In the genomic region with DNA sequence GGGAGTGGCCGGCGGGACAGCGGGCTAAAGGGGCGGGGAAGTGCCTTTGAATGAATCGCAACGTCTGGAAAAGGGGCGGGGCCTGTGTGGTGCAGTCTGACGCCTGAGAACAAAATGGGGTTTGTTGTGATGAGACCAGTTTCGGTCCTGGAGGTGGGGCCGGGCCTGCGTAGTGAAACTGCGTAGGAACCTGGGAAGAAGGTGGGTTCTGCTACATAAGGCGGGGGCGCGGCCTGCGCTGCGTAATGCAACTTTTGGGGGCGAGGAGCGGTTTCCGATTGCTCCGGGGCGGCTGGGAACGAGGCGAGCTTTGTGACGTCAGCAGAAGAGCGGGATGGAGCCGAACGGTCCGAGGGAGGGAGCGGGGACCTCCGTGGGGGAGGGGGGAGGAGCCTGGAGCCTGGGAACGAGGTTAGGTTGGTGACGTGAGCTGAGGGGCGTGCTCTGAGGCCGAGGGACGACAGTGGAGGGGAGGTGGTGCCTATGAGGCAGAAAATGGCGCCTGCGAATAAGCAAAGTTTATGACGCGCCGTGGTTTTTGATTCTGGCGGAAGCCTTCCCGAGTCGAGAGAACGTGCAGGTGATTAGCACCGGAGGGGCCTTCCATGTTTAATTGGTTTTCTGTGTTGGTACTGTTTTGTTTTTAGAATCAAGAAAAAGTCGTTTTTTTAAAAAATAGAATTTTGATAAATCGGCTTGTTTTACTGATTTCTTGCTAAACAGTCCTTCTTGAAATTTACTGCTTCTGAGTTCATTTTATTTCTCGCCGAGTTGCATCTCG, we compare ENCODE assay signal across 1 cellular context.
TF ChIP-seq lines count a peak whose summit lies in the region.

No MANE protein-coding gene starts in this region.

TF ChIP-seq in K562, 482 proteins besides CTCF, POLR2A, EP300 and RAD21 (continued from another document and continues in another):
- no peak for TF ChIP-seq CHD4 (IDR thresholded peaks at IDR 0.05; ENCODE audit: insufficient read depth, insufficient replicate concordance, low read depth, low read length, poor library complexity, severe bottlenecking)
- TF ChIP-seq ZNF79 (CRISPR knock-in tag; IDR thresholded peaks at IDR 0.05; ENCODE audit: low read depth) = no peak
- peak; percentile 4 to 8; a peak in 1 of 4 replicates for TF ChIP-seq MAZ (CRISPR knock-in tag; conservative IDR thresholded peaks at IDR 0.05 in 1 of 2, IDR thresholded peaks at IDR 0.05 in 1 of 2)
- no peak for TF ChIP-seq PTTG1 (tag; IDR thresholded peaks at IDR 0.05; ENCODE audit: low read depth)
- no peak for TF ChIP-seq NFIC (IDR thresholded peaks at IDR 0.05)
- TF ChIP-seq NUFIP1 (IDR thresholded peaks at IDR 0.05; ENCODE audit: partially characterized antibody) = no peak
- no peak for TF ChIP-seq PTRF (tag; IDR thresholded peaks at IDR 0.05)
- peak; percentile 92 for TF ChIP-seq CREM (IDR thresholded peaks at IDR 0.05; ENCODE audit: low read depth)
- no peak; the same call in 1 of the 2 replicates for TF ChIP-seq GTF2E2 (tag; IDR thresholded peaks at IDR 0.05)
- peak; percentile 86; the same call in 1 of the 2 replicates for TF ChIP-seq NCOA1 (IDR thresholded peaks at IDR 0.05; ENCODE audit: low read depth)
- TF ChIP-seq DMBX1 (CRISPR knock-in tag; IDR thresholded peaks at IDR 0.05; ENCODE audit: borderline replicate concordance) = no peak
- no peak for TF ChIP-seq POU5F1 (IDR thresholded peaks at IDR 0.05; ENCODE audit: borderline replicate concordance, low read depth, low read length, partially characterized antibody)
- no peak; the same call in 1 of the 2 replicates for TF ChIP-seq ATF1 (CRISPR knock-in tag; IDR thresholded peaks at IDR 0.05)
- peak; percentile 93 for TF ChIP-seq ATF1 (tag; IDR thresholded peaks at IDR 0.05)
- no peak for TF ChIP-seq CHCHD3 (CRISPR knock-in tag; IDR thresholded peaks at IDR 0.05)
- TF ChIP-seq RCOR1 (IDR thresholded peaks at IDR 0.05; ENCODE audit: borderline replicate concordance in 1 of 2, low read depth in 2 of 2, low read length in 2 of 2) = no peak
- no peak for TF ChIP-seq NR2C1 (IDR thresholded peaks at IDR 0.05)
- TF ChIP-seq NR2C1 (tag; IDR thresholded peaks at IDR 0.05) = no peak
- no peak for TF ChIP-seq CBFA2T3 (IDR thresholded peaks at IDR 0.05)
- peak; percentile 57 for TF ChIP-seq ZFX (CRISPR knock-in tag; IDR thresholded peaks at IDR 0.05)
- no peak for TF ChIP-seq HNRNPK (IDR thresholded peaks at IDR 0.05; ENCODE audit: low read depth, low read length, poor library complexity, severe bottlenecking)
- no peak for TF ChIP-seq ZNF76 (CRISPR knock-in tag; IDR thresholded peaks at IDR 0.05; ENCODE audit: borderline replicate concordance)
- TF ChIP-seq, protein P1, sequence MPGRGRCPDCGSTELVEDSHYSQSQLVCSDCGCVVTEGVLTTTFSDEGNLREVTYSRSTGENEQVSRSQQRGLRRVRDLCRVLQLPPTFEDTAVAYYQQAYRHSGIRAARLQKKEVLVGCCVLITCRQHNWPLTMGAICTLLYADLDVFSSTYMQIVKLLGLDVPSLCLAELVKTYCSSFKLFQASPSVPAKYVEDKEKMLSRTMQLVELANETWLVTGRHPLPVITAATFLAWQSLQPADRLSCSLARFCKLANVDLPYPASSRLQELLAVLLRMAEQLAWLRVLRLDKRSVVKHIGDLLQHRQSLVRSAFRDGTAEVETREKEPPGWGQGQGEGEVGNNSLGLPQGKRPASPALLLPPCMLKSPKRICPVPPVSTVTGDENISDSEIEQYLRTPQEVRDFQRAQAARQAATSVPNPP (IDR thresholded peaks at IDR 0.05; ENCODE audit: borderline replicate concordance, insufficient read depth, insufficient read length) = no peak
- peak; percentile 82 for TF ChIP-seq CHD1 (IDR thresholded peaks at IDR 0.05; ENCODE audit: low read length)
- peak in 1 of 2 experiments; percentile 37; a peak in 2 of 4 replicates for TF ChIP-seq TBL1XR1 (IDR thresholded peaks at IDR 0.05; ENCODE audit: low read length in 2 of 2)
- no peak for TF ChIP-seq RBM25 (IDR thresholded peaks at IDR 0.05; ENCODE audit: low read depth, low read length, severe bottlenecking)
- no peak for TF ChIP-seq ZNF717 (CRISPR knock-in tag; IDR thresholded peaks at IDR 0.05)
- TF ChIP-seq, protein P2, sequence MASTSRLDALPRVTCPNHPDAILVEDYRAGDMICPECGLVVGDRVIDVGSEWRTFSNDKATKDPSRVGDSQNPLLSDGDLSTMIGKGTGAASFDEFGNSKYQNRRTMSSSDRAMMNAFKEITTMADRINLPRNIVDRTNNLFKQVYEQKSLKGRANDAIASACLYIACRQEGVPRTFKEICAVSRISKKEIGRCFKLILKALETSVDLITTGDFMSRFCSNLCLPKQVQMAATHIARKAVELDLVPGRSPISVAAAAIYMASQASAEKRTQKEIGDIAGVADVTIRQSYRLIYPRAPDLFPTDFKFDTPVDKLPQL (IDR thresholded peaks at IDR 0.05; ENCODE audit: extremely low read depth, insufficient read length) = no peak
- no peak for TF ChIP-seq ZNF174 (CRISPR knock-in tag; IDR thresholded peaks at IDR 0.05)
- TF ChIP-seq RFX5 (IDR thresholded peaks at IDR 0.05; ENCODE audit: low read depth, low read length) = no peak
- 0 out of 2 replicates have a peak, but pooled peaks have one; percentile 25 for TF ChIP-seq NFE2 (IDR thresholded peaks at IDR 0.05; ENCODE audit: low read depth)
- no peak for TF ChIP-seq ELF1 (tag; IDR thresholded peaks at IDR 0.05)
- TF ChIP-seq MTA3 (IDR thresholded peaks at IDR 0.05; ENCODE audit: borderline replicate concordance) = 0 out of 2 replicates have a peak, but pooled peaks have one; percentile 49
- TF ChIP-seq, protein P3, sequence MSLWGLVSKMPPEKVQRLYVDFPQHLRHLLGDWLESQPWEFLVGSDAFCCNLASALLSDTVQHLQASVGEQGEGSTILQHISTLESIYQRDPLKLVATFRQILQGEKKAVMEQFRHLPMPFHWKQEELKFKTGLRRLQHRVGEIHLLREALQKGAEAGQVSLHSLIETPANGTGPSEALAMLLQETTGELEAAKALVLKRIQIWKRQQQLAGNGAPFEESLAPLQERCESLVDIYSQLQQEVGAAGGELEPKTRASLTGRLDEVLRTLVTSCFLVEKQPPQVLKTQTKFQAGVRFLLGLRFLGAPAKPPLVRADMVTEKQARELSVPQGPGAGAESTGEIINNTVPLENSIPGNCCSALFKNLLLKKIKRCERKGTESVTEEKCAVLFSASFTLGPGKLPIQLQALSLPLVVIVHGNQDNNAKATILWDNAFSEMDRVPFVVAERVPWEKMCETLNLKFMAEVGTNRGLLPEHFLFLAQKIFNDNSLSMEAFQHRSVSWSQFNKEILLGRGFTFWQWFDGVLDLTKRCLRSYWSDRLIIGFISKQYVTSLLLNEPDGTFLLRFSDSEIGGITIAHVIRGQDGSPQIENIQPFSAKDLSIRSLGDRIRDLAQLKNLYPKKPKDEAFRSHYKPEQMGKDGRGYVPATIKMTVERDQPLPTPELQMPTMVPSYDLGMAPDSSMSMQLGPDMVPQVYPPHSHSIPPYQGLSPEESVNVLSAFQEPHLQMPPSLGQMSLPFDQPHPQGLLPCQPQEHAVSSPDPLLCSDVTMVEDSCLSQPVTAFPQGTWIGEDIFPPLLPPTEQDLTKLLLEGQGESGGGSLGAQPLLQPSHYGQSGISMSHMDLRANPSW (CRISPR knock-in tag; IDR thresholded peaks at IDR 0.05) = no peak
- TF ChIP-seq GTF2F1 (IDR thresholded peaks at IDR 0.05; ENCODE audit: low read depth, low read length) = no peak
- TF ChIP-seq, protein P4, sequence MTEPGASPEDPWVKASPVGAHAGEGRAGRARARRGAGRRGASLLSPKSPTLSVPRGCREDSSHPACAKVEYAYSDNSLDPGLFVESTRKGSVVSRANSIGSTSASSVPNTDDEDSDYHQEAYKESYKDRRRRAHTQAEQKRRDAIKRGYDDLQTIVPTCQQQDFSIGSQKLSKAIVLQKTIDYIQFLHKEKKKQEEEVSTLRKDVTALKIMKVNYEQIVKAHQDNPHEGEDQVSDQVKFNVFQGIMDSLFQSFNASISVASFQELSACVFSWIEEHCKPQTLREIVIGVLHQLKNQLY (CRISPR knock-in tag; conservative IDR thresholded peaks at IDR 0.05) = no peak
- TF ChIP-seq, protein P5, sequence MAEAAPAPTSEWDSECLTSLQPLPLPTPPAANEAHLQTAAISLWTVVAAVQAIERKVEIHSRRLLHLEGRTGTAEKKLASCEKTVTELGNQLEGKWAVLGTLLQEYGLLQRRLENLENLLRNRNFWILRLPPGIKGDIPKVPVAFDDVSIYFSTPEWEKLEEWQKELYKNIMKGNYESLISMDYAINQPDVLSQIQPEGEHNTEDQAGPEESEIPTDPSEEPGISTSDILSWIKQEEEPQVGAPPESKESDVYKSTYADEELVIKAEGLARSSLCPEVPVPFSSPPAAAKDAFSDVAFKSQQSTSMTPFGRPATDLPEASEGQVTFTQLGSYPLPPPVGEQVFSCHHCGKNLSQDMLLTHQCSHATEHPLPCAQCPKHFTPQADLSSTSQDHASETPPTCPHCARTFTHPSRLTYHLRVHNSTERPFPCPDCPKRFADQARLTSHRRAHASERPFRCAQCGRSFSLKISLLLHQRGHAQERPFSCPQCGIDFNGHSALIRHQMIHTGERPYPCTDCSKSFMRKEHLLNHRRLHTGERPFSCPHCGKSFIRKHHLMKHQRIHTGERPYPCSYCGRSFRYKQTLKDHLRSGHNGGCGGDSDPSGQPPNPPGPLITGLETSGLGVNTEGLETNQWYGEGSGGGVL (CRISPR knock-in tag; IDR thresholded peaks at IDR 0.05) = no peak
- TF ChIP-seq, protein P6, sequence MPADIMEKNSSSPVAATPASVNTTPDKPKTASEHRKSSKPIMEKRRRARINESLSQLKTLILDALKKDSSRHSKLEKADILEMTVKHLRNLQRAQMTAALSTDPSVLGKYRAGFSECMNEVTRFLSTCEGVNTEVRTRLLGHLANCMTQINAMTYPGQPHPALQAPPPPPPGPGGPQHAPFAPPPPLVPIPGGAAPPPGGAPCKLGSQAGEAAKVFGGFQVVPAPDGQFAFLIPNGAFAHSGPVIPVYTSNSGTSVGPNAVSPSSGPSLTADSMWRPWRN (IDR thresholded peaks at IDR 0.05; ENCODE audit: low read depth) = no peak
- peak; percentile 74 for TF ChIP-seq SP1 (CRISPR knock-in tag; IDR thresholded peaks at IDR 0.05)
- TF ChIP-seq TGIF2 (CRISPR knock-in tag; IDR thresholded peaks at IDR 0.05) = no peak
- TF ChIP-seq E2F3 (CRISPR knock-in tag; IDR thresholded peaks at IDR 0.05) = no peak
- no peak for TF ChIP-seq ZNF408 (CRISPR knock-in tag; IDR thresholded peaks at IDR 0.05; ENCODE audit: low read depth)
- peak; percentile 82 for TF ChIP-seq HDAC3 (IDR thresholded peaks at IDR 0.05; ENCODE audit: borderline replicate concordance, partially characterized antibody)
- TF ChIP-seq MTA1 (IDR thresholded peaks at IDR 0.05; ENCODE audit: borderline replicate concordance) = no peak
- no peak for TF ChIP-seq STAT5B (CRISPR knock-in tag; IDR thresholded peaks at IDR 0.05)
- no peak for TF ChIP-seq KAT7 (CRISPR knock-in tag; IDR thresholded peaks at IDR 0.05; ENCODE audit: borderline replicate concordance)
- TF ChIP-seq, protein P7, sequence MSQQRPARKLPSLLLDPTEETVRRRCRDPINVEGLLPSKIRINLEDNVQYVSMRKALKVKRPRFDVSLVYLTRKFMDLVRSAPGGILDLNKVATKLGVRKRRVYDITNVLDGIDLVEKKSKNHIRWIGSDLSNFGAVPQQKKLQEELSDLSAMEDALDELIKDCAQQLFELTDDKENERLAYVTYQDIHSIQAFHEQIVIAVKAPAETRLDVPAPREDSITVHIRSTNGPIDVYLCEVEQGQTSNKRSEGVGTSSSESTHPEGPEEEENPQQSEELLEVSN (IDR thresholded peaks at IDR 0.05; ENCODE audit: borderline replicate concordance in 1 of 2, extremely low read depth in 1 of 2, insufficient read depth in 1 of 2, insufficient read length in 1 of 2, low read depth in 1 of 2, low read length in 1 of 2, poor library complexity in 1 of 2, severe bottlenecking in 1 of 2) = peak in 1 of 2 experiments; percentile 13
- TF ChIP-seq, protein P8, sequence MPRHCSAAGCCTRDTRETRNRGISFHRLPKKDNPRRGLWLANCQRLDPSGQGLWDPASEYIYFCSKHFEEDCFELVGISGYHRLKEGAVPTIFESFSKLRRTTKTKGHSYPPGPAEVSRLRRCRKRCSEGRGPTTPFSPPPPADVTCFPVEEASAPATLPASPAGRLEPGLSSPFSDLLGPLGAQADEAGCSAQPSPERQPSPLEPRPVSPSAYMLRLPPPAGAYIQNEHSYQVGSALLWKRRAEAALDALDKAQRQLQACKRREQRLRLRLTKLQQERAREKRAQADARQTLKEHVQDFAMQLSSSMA (CRISPR knock-in tag; IDR thresholded peaks at IDR 0.05) = no peak
- peak; percentile 7; the same call in 1 of the 2 replicates for TF ChIP-seq PHF8 (IDR thresholded peaks at IDR 0.05; ENCODE audit: borderline replicate concordance, low read length)
- TF ChIP-seq, protein P9, sequence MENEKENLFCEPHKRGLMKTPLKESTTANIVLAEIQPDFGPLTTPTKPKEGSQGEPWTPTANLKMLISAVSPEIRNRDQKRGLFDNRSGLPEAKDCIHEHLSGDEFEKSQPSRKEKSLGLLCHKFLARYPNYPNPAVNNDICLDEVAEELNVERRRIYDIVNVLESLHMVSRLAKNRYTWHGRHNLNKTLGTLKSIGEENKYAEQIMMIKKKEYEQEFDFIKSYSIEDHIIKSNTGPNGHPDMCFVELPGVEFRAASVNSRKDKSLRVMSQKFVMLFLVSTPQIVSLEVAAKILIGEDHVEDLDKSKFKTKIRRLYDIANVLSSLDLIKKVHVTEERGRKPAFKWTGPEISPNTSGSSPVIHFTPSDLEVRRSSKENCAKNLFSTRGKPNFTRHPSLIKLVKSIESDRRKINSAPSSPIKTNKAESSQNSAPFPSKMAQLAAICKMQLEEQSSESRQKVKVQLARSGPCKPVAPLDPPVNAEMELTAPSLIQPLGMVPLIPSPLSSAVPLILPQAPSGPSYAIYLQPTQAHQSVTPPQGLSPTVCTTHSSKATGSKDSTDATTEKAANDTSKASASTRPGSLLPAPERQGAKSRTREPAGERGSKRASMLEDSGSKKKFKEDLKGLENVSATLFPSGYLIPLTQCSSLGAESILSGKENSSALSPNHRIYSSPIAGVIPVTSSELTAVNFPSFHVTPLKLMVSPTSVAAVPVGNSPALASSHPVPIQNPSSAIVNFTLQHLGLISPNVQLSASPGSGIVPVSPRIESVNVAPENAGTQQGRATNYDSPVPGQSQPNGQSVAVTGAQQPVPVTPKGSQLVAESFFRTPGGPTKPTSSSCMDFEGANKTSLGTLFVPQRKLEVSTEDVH (IDR thresholded peaks at IDR 0.05; ENCODE audit: low read depth, partially characterized antibody) = no peak
- peak; percentile 76; the same call in 1 of the 2 replicates for TF ChIP-seq NFRKB (IDR thresholded peaks at IDR 0.05; ENCODE audit: low read depth)
- TF ChIP-seq SMARCE1 (IDR thresholded peaks at IDR 0.05) = no peak
- TF ChIP-seq ZC3H11A (IDR thresholded peaks at IDR 0.05; ENCODE audit: low read depth, low read length) = no peak
- TF ChIP-seq CHD2 (IDR thresholded peaks at IDR 0.05; ENCODE audit: low read depth, low read length) = no peak
- no peak for TF ChIP-seq NFE2L1 (tag; IDR thresholded peaks at IDR 0.05; ENCODE audit: borderline replicate concordance, low read depth)
- 0 out of 2 replicates have a peak, but pooled peaks have one; percentile 60 for TF ChIP-seq BRD4 (IDR thresholded peaks at IDR 0.05)
- TF ChIP-seq JUND (IDR thresholded peaks at IDR 0.05; ENCODE audit: borderline replicate concordance, low read depth, low read length) = no peak; the same call in 1 of the 2 replicates
- peak; percentile 60; the same call in 1 of the 3 replicates for TF ChIP-seq JUND (tag; IDR thresholded peaks at IDR 0.05; ENCODE audit: borderline replicate concordance, low read depth, low read length)
- TF ChIP-seq SMARCA4 (IDR thresholded peaks at IDR 0.05) = no peak
- TF ChIP-seq C11orf30 (IDR thresholded peaks at IDR 0.05; ENCODE audit: low read depth) = peak; percentile 62; the same call in 1 of the 2 replicates
- TF ChIP-seq FOXJ2 (tag; IDR thresholded peaks at IDR 0.05) = no peak
- no peak for TF ChIP-seq NFYB (IDR thresholded peaks at IDR 0.05; ENCODE audit: extremely low read depth, insufficient read length)
